18 cellular contexts compared by ENCODE assay signal in genomic region chr11:71117311-71117710, GRCh38.
DNase-seq lines count a peak whose midpoint lies in the region; ATAC-seq and FAIRE-seq lines count a peak whose summit lies in the region.
"Had no signal": no experiment of that assay in that cellular context is flagged by ENCODE, and none has a peak within 500 bp of the region (broad histone marks: within the 10 kb centered on the region; RNA-seq: fewer than 3 reads in every experiment).

No MANE protein-coding gene starts in this region.

- ATAC-seq in HG03439 (IDR thresholded peaks at IDR 0.05; ENCODE audit: unreplicated experiment) (no peak), HG02840 (IDR thresholded peaks at IDR 0.05; ENCODE audit: low FRiP score, unreplicated experiment) (no peak)
- ATAC-seq: K562, SK-N-SH treated with all-trans-retinoic acid at 6 μM for 48 hours had no signal

- no peaks in the 10 kb centered on the region for H3K9me3 ChIP-seq in small intestine (ENCODE audit: control insufficient read depth, low read depth)
- H3K9me3 ChIP-seq: BLaER1 treated with 17β-estradiol and CSF1 and Interleukin-3, amounts not matched to agents 10 nM and 100 nM had no signal

- H3K4me3 ChIP-seq in small intestine (ENCODE audit: low read depth in 1 of 2, low read length in 2 of 2), result no peak overlapping the region
- H3K4me3 ChIP-seq: BLaER1 treated with 17β-estradiol and CSF1 and Interleukin-3, amounts not matched to agents 10 nM and 100 nM; K562 had no signal

- peak; percentile 1 for DNase-seq in ELR (ENCODE audit: low read depth)
- peak; percentile 12 for DNase-seq in RKO (ENCODE audit: low spot score)
- peak; percentile 19 for DNase-seq in glomerular visceral epithelial cell (ENCODE audit: extremely low spot score)
- peak; percentile 85 for DNase-seq in small intestine
- no peak for DNase-seq in stimulated activated CD4-positive, alpha-beta T cell treated with anti-CD3 and anti-CD28 coated beads, Interleukin-1b, Interleukin-23, amount 100 ng/mL, for 48 hours
- DNase-seq: H9, NCI-H146, NCI-H2227 treated with DMSO at 0.1 percent for 48 hours, NCI-H526 treated with DMSO at 0.1 percent for 48 hours, SHP77 had no signal

- H3K4me1 ChIP-seq in small intestine (ENCODE audit: control insufficient read depth in 2 of 2, insufficient read depth in 1 of 2, low read depth in 1 of 2, low read length in 1 of 2), result peaks cover 0 to 2% of the 10 kb centered on the region in 2 donors

- H3K36me3 ChIP-seq in small intestine (ENCODE audit: control insufficient read depth in 2 of 2, insufficient read depth in 2 of 2, low read length in 2 of 2), result no peaks in the 10 kb centered on the region
- H3K36me3 ChIP-seq: BLaER1 treated with 17β-estradiol and CSF1 and Interleukin-3, amounts not matched to agents 10 nM and 100 nM had no signal

- H3K27ac ChIP-seq in small intestine (ENCODE audit: low read depth in 1 of 2, low read length in 1 of 2), result no peak overlapping the region

- WGBS in small intestine, 3 donors, result 17 to 72% (median 27%) methylated on average over 5 of the region's 5 CpGs

- no peak for FAIRE-seq in small intestine (lab: Jason Lieb, UNC)
- FAIRE-seq: G401.6, GM12891, HTR-8/SVneo, K562 had no signal

- peaks cover 0 to 4% of the 10 kb centered on the region in 2 donors for H3K27me3 ChIP-seq in small intestine (ENCODE audit: control insufficient read depth in 2 of 2, insufficient read depth in 2 of 2, low read length in 2 of 2)
